10 cellular contexts compared by ENCODE assay signal in the genomic region with DNA sequence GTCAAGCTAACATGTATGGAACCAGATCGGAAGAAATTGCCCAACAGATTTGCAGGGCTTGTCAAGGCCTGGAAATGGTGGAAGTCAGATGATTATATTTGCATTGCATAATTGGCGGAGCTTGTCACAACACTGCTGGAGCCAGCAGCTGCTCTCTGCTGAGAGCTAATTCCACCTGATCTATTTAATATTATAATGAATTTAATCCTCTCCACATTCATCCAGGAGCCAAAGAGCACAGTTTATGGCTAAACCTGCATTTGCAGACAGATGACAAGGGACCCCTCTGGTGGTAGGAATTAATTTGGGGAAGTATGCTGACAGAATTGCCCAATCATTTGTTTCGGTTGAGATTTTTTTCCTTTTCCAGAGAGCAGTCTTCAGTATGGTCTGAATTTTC.
DNase-seq lines count a peak whose midpoint lies in the region; ATAC-seq and TF ChIP-seq lines count a peak whose summit lies in the region.
"Had no signal": no experiment of that assay in that cellular context is flagged by ENCODE, and none has a peak within 500 bp of the region (broad histone marks: within the 10 kb centered on the region; RNA-seq: fewer than 3 reads in every experiment).

No MANE protein-coding gene starts in this region.

- no peak for TF ChIP-seq POLR2A in prostate gland (IDR thresholded peaks at IDR 0.05)

- ATAC-seq in PC-3 (no peak), HG02870 (IDR thresholded peaks at IDR 0.05; ENCODE audit: unreplicated experiment) (no peak), HG02623 (IDR thresholded peaks at IDR 0.05; ENCODE audit: unreplicated experiment) (no peak)

- H3K79me2 ChIP-seq in PC-3 (ENCODE audit: low read length), result no peaks in the 10 kb centered on the region

- H3K27ac ChIP-seq in PC-3 (ENCODE audit: low read length) (no peak overlapping the region), prostate gland (no peak overlapping the region)

- POLR2A ChIA-PET in PC-3 (lab: Charles Lee; ENCODE audit: unreplicated experiment), result no interaction called here

- no TSS peak for BruUV-seq in PC-3 (replicated peaks; lab: Mats Ljungman, UMichigan)

- H2AFZ ChIP-seq in PC-3 (ENCODE audit: low read length), result no peak overlapping the region

- no peak overlapping the region for H3K4me3 ChIP-seq in PC-3 (ENCODE audit: low read length)
- no peak overlapping the region for H3K4me3 ChIP-seq in prostate gland

- H3K4me1 ChIP-seq in PC-3 (ENCODE audit: insufficient read depth, low read length) (no peaks in the 10 kb centered on the region), prostate gland (replicated peaks) (no peaks in the 10 kb centered on the region)

- DNase-seq in ACHN (peak; percentile 19), KBM-7 (peak; percentile 67), PC-3 (peak; percentile 6), iPS DF 4.7 (ENCODE audit: extremely low read depth, low spot score) (peak; percentile 22), prostate gland (ENCODE audit: low spot score) (no peak)
- DNase-seq in activated effector memory CD4-positive, alpha-beta T cell treated with Interleukin-2 at 50 U/mL for 16 hours, result no peak
- DNase-seq: activated gamma-delta T cell treated with Interleukin-2 at 50 U/mL for 16 hours, DND-41 had no signal

- H3F3A ChIP-seq in PC-3 (ENCODE audit: low read length, unreplicated experiment), result no peaks in the 10 kb centered on the region

- WGBS in prostate gland, result 83% methylated on average over 3 of the region's 3 CpGs

- in situ Hi-C loops in ACHN (cut with HindIII; ENCODE audit: low pct_ligation_motif_present, low pct_unique_long_range_greater_than_20kb, low sequenced_read_pairs) (no loop called here), KBM-7 (cut with MboI; ENCODE audit: low pct_unique_long_range_greater_than_20kb, low sequenced_read_pairs) (no loop called here)

- intact Hi-C loops in PC-3 (cut with micrococcal nuclease) (no loop called here), prostate gland (cut with DNase I) (no loop called here)

- H4K20me1 ChIP-seq in PC-3 (ENCODE audit: low read length), result no peaks in the 10 kb centered on the region

- CTCF ChIA-PET in PC-3 (lab: Charles Lee), result no interaction called here

- no peaks in the 10 kb centered on the region for H3K27me3 ChIP-seq in PC-3 (ENCODE audit: low read length)
- H3K27me3 ChIP-seq in prostate gland (replicated peaks; ENCODE audit: insufficient read depth), result no peaks in the 10 kb centered on the region

- H3K36me3 ChIP-seq in PC-3 (ENCODE audit: low read depth, low read length) (no peaks in the 10 kb centered on the region), prostate gland (no peaks in the 10 kb centered on the region)

- no peak overlapping the region for H3K4me2 ChIP-seq in PC-3 (ENCODE audit: low read length)

- H3K9me2 ChIP-seq in PC-3 (replicated peaks; ENCODE audit: low read length), result no peaks in the 10 kb centered on the region

- H3K9me3 ChIP-seq in PC-3 (ENCODE audit: low read length), result peaks cover 18% of the 10 kb centered on the region
- H3K9me3 ChIP-seq in prostate gland, result no peaks in the 10 kb centered on the region

- no peak overlapping the region for H3K9ac ChIP-seq in PC-3 (ENCODE audit: low read length)

- TF ChIP-seq CTCF in PC-3 (conservative IDR thresholded peaks at IDR 0.05; ENCODE audit: low read depth, low read length) (peak; percentile 31; the same call in 1 of the 2 replicates), prostate gland (IDR thresholded peaks at IDR 0.05) (peak in 2 of 4 experiments; percentile 11 to 17)

Comparison
In these comparisons a context has a peak if more than half of its experiments do, and no peak if none do; other contexts are left out.
1. DNase-seq: peak in ACHN (single experiment), KBM-7 (single experiment), PC-3 (single experiment) and iPS DF 4.7 (single experiment); none in activated effector memory CD4-positive, alpha-beta T cell treated with Interleukin-2 at 50 U/mL for 16 hours (single experiment) and prostate gland (single experiment).